Comparison of ENCODE assay signal across 9 cellular contexts in genomic region chr5:132228241-132229035, GRCh38. TPM values are rescaled to one million over a fixed set of nuclear protein-coding genes. Genes with fewer than 3 reads are reported as not detected.
DNase-seq lines count a peak whose midpoint lies in the region; ATAC-seq, FAIRE-seq and TF ChIP-seq lines count a peak whose summit lies in the region.
"Had no signal": no experiment of that assay in that cellular context is flagged by ENCODE, and none has a peak within 500 bp of the region (broad histone marks: within the 10 kb centered on the region; RNA-seq: fewer than 3 reads in every experiment).

No MANE protein-coding gene starts in this region.

- CTCF ChIA-PET in activated CD8-positive, alpha-beta memory T cell treated with anti-CD3 and anti-CD28 coated beads, Interleukin-2, amount 10 ng/mL, durations not matched to agents 7 days and 5 days (lab: Charles Lee), result interaction anchor here (1.2 to 2.0 kb wide), 4 partner anchors 10 to 140 kb away, joined by 3 to 17 read pairs (median 7); no protein-coding TSS in a partner anchor
- CTCF ChIA-PET in K562 (lab: Yijun Ruan, JAX; ENCODE audit: low intra/inter-chr PET ratio), result no interaction called here

- no peaks in the 10 kb centered on the region for H3K27me3 ChIP-seq in K562 (ENCODE audit: control insufficient read depth in 2 of 2, insufficient read depth in 2 of 2, low read length in 2 of 2)
- H3K27me3 ChIP-seq in thymus (ENCODE audit: control insufficient read depth, insufficient read depth), result peaks cover 21% of the 10 kb centered on the region

- peak overlapping the region; percentile 83 for H3K27ac ChIP-seq in K562 (ENCODE audit: extremely low read depth, low read depth, low read length)
- H3K27ac ChIP-seq in thymus (ENCODE audit: low read depth), result no peak overlapping the region

- H3K36me3 ChIP-seq in K562 (ENCODE audit: control insufficient read depth, insufficient read depth, low read length) (no peaks in the 10 kb centered on the region), thymus (ENCODE audit: control insufficient read depth, insufficient read depth) (no peaks in the 10 kb centered on the region)

- TF ChIP-seq EP300 in K562 (IDR thresholded peaks at IDR 0.05; ENCODE audit: low read length), result no peak

- ATAC-seq in activated CD8-positive, alpha-beta memory T cell treated with anti-CD3 and anti-CD28 coated beads, Interleukin-2, amount 10 ng/mL, durations not matched to agents 7 days and 5 days, result no peak
- ATAC-seq in K562, result peak; percentile 1; the same call in 2 of the 3 replicates

- H3K36me3 Mint-ChIP-seq in activated CD8-positive, alpha-beta memory T cell treated with anti-CD3 and anti-CD28 coated beads, Interleukin-2, amount 10 ng/mL, durations not matched to agents 7 days and 5 days, result no peaks in the 10 kb centered on the region

- H3K9ac ChIP-seq in K562 (ENCODE audit: insufficient read depth in 1 of 2, low read depth in 2 of 2, low read length in 2 of 2), result peak overlapping the region; percentile 93 to 97

- peak; percentile 30 for DNase-seq in activated CD8-positive, alpha-beta memory T cell treated with anti-CD3 and anti-CD28 coated beads, Interleukin-2, amount 10 ng/mL, durations not matched to agents 7 days and 5 days
- DNase-seq in activated CD8-positive, alpha-beta memory T cell treated with anti-CD3 and anti-CD28 coated beads, Interleukin-2, amount 50 U/mL, for 4 hours, result no peak
- DNase-seq in K562 (ENCODE audit: extremely low read depth in 1 of 4, low spot score in 3 of 4) (no peak), lower leg skin (ENCODE audit: low spot score in 2 of 2) (peak in 1 of 2 donors; percentile 84), NAMALWA (ENCODE audit: low spot score) (no peak), SK-N-DZ (ENCODE audit: low spot score) (no peak)
- no peak for DNase-seq in stimulated activated CD4-positive, alpha-beta T cell treated with anti-CD3 and anti-CD28 coated beads, Interleukin-2, amount 100 ng/mL, for 48 hours
- DNase-seq: NCI-H1694 had no signal

- in situ Hi-C loops in K562 (cut with MboI), result no loop called here

- BruUV-seq in K562 (replicated peaks; lab: Mats Ljungman, UMichigan), result no TSS peak

- peaks cover 14% of the 10 kb centered on the region; the same call in 1 of the 3 replicates for H3K79me2 ChIP-seq in K562 (ENCODE audit: control insufficient read depth, insufficient read depth, low read length)

- H3K9me3 ChIP-seq in K562 (replicated peaks; ENCODE audit: control insufficient read depth, insufficient read depth, low read depth, low read length) (no peaks in the 10 kb centered on the region), thymus (ENCODE audit: control insufficient read depth) (no peaks in the 10 kb centered on the region)

- intact Hi-C loops in K562 (cut with micrococcal nuclease), result no loop called here
- intact Hi-C loops in lower leg skin (cut with DNase I; ENCODE audit: low total_unique reads), result no loop called here

- TF ChIP-seq CTCF in K562 (IDR thresholded peaks at IDR 0.05 in 2 of 3, conservative IDR thresholded peaks at IDR 0.05 in 1 of 3; ENCODE audit: insufficient read depth in 2 of 3, low read depth in 1 of 3, low read length in 3 of 3), result no peak
- no peak for TF ChIP-seq CTCF in lower leg skin (IDR thresholded peaks at IDR 0.05)

- H4K20me1 ChIP-seq in K562 (replicated peaks; ENCODE audit: control insufficient read depth, insufficient read depth, low read length), result peaks cover 8% of the 10 kb centered on the region; the same call in 1 of the 2 replicates

- no peak for FAIRE-seq in K562 (lab: Jason Lieb, UNC)

- TF ChIP-seq RAD21 in K562 (CRISPR knock-in tag; conservative IDR thresholded peaks at IDR 0.05 in 1 of 2, IDR thresholded peaks at IDR 0.05 in 1 of 2), result no peak

- TF ChIP-seq POLR2A in K562 (conservative IDR thresholded peaks at IDR 0.05) (no peak), lower leg skin (IDR thresholded peaks at IDR 0.05) (no peak)

- POLR2A ChIA-PET in K562 (lab: Yijun Ruan, JAX), result interaction anchor here (0.6 to 1.9 kb wide), 15 partner anchors 7 to 616 kb away, joined by 3 to 17 read pairs (median 5); no protein-coding TSS in a partner anchor

- peak overlapping the region; percentile 90 for H2AFZ ChIP-seq in K562 (ENCODE audit: low read depth, low read length)

- no peak overlapping the region for H3K27ac Mint-ChIP-seq in activated CD8-positive, alpha-beta memory T cell treated with anti-CD3 and anti-CD28 coated beads, Interleukin-2, amount 10 ng/mL, durations not matched to agents 7 days and 5 days

- H3K4me3 ChIP-seq in K562 (peak overlapping the region; percentile 76), lower leg skin (ENCODE audit: low read depth, poor library complexity, severe bottlenecking) (peak overlapping the region; percentile 72), thymus (ENCODE audit: low read length) (peak overlapping the region; percentile 50)

- peaks cover 24% of the 10 kb centered on the region for H3K27me3 Mint-ChIP-seq in activated CD8-positive, alpha-beta memory T cell treated with anti-CD3 and anti-CD28 coated beads, Interleukin-2, amount 10 ng/mL, durations not matched to agents 7 days and 5 days

- peak overlapping the region; percentile 49 for H3K4me3 Mint-ChIP-seq in activated CD8-positive, alpha-beta memory T cell treated with anti-CD3 and anti-CD28 coated beads, Interleukin-2, amount 10 ng/mL, durations not matched to agents 7 days and 5 days

- peak overlapping the region; percentile 88 for H3K4me2 ChIP-seq in K562 (ENCODE audit: insufficient read depth, low read length)

- peaks cover 25% of the 10 kb centered on the region for H3K4me1 Mint-ChIP-seq in activated CD8-positive, alpha-beta memory T cell treated with anti-CD3 and anti-CD28 coated beads, Interleukin-2, amount 10 ng/mL, durations not matched to agents 7 days and 5 days

- WGBS in K562 (ENCODE audit: insufficient coverage, low coverage, missing lambda C conversion rate), result 51% methylated on average over 21 of the region's 27 CpGs
- WGBS in lower leg skin, 2 donors, result 65 to 72% methylated on average over 23 to 24 of the region's 27 CpGs
- WGBS in thymus, result 87% methylated on average over 27 of the region's 27 CpGs

- H3K4me1 ChIP-seq in K562 (replicated peaks in 1 of 2; ENCODE audit: control insufficient read depth in 2 of 2, insufficient read depth in 2 of 2, low read length in 2 of 2) (peaks cover 30 to 34% of the 10 kb centered on the region in 2 experiments), thymus (ENCODE audit: control insufficient read depth, insufficient read depth, low read length) (no peaks in the 10 kb centered on the region)

- no peaks in the 10 kb centered on the region for H3K9me3 Mint-ChIP-seq in activated CD8-positive, alpha-beta memory T cell treated with anti-CD3 and anti-CD28 coated beads, Interleukin-2, amount 10 ng/mL, durations not matched to agents 7 days and 5 days (ENCODE audit: low read depth)

- H3K9me1 ChIP-seq in K562 (ENCODE audit: control insufficient read depth, insufficient read depth, low read length), result no peaks in the 10 kb centered on the region

RNA-seq across cellular contexts. Expression of gene P4HA2, which starts 0.8 kb away (rescaled TPM):
- 10 to 100 TPM in 1 of 2 experiments, 1 to 10 TPM in 1; 8.3 to 19.4 TPM for total RNA-seq in activated CD8-positive, alpha-beta memory T cell treated with anti-CD3 and anti-CD28 coated beads, Interleukin-2, amount 10 ng/mL, durations not matched to agents 7 days and 5 days
- 85.5 and 109 TPM in 2 replicates for total RNA-seq in K562 (2011; cell fraction: chromatin; rRNA removed; ENCODE audit: low replicate concordance)
- 93.4 and 102 TPM in 2 replicates for total RNA-seq in K562 (2011; cell fraction: nucleolus; rRNA removed)
- total RNA-seq in K562 (2011; cell fraction: nucleoplasm; rRNA removed), result 98.7 and 106 TPM in 2 replicates
- 11.9 and 12.1 TPM in 2 replicates for total RNA-seq in K562 (2014; rRNA removed)
- 11.6 and 12.7 TPM in 2 replicates for total RNA-seq in K562 (2014; rRNA removed; fragmentation: Illumina TruSeq; extraction: Trizol)
- 11.2 and 11.4 TPM in 2 replicates for total RNA-seq in K562 (2015; rRNA removed; fragmentation: Illumina TruSeq; extraction: Trizol)
- total RNA-seq in K562 (2021), result 14.2 and 14.3 TPM in 2 replicates
- polyA plus RNA-seq in K562 (2011; rRNA removed), result 50.0 and 59.7 TPM in 2 replicates
- 34.9 and 51.8 TPM in 2 replicates for polyA plus RNA-seq in K562 (2011; cell fraction: cytosol; rRNA removed)
- polyA plus RNA-seq in K562 (2011; cell fraction: nucleus; rRNA removed), result 59.8 and 76.7 TPM in 2 replicates
- 20.8 and 31.5 TPM in 2 replicates for polyA plus RNA-seq in K562 (2012)
- polyA plus RNA-seq in K562 (2014; fragmentation: Illumina TruSeq; extraction: Trizol), result 10.7 and 12.5 TPM in 2 replicates
- polyA plus RNA-seq in K562 (2014; fragmentation: Nextera tagmentation; extraction: Ambion mirVana), result 10 to 100 TPM; 17.9 to 29.2 TPM
- polyA plus RNA-seq in K562 (2014; rRNA removed), result 9.6 and 10.7 TPM in 2 replicates
- 50.0 and 59.9 TPM in 2 replicates for polyA minus RNA-seq in K562 (2011; rRNA and poly(A)+ RNA removed)
- polyA minus RNA-seq in K562 (2011; cell fraction: cytosol; rRNA and poly(A)+ RNA removed), result 21.2 and 21.5 TPM in 2 replicates
- 18.2 and 27.4 TPM in 2 replicates for polyA minus RNA-seq in K562 (2011; cell fraction: nucleus; rRNA and poly(A)+ RNA removed)
- 10 to 100 TPM; 18.0 to 40.5 (median 26.7) TPM for total RNA-seq in lower leg skin
- polyA plus RNA-seq in thymus, result 13.2 TPM
- polyA plus RNA-seq in SK-N-DZ (2014; cell fraction: cytosol; rRNA removed), result 6.1 and 6.4 TPM in 2 replicates
- polyA plus RNA-seq in SK-N-DZ (2014; cell fraction: nucleus; rRNA removed), result 4.1 and 5.9 TPM in 2 replicates

RNA-seq across cellular contexts. Expression of gene PDLIM4, which starts 29.1 kb away (rescaled TPM):
- 1 to 10 TPM in 1 of 2 experiments, not detected in 1; 2.3 TPM for total RNA-seq in activated CD8-positive, alpha-beta memory T cell treated with anti-CD3 and anti-CD28 coated beads, Interleukin-2, amount 10 ng/mL, durations not matched to agents 7 days and 5 days
- 15.3 and 55.6 TPM in 2 replicates for total RNA-seq in K562 (2011; cell fraction: chromatin; rRNA removed; ENCODE audit: low replicate concordance)
- 40.3 and 43.7 TPM in 2 replicates for total RNA-seq in K562 (2011; cell fraction: nucleolus; rRNA removed)
- total RNA-seq in K562 (2011; cell fraction: nucleoplasm; rRNA removed), result 22.2 and 23.8 TPM in 2 replicates
- total RNA-seq in K562 (2014; rRNA removed), result 13.1 and 22.8 TPM in 2 replicates
- total RNA-seq in K562 (2014; rRNA removed; fragmentation: Illumina TruSeq; extraction: Trizol), result 3.5 and 4.5 TPM in 2 replicates
- 12.1 and 12.3 TPM in 2 replicates for total RNA-seq in K562 (2015; rRNA removed; fragmentation: Illumina TruSeq; extraction: Trizol)
- total RNA-seq in K562 (2021), result 31.5 and 32.8 TPM in 2 replicates
- polyA plus RNA-seq in K562 (2011; rRNA removed), result 13.6 and 17.2 TPM in 2 replicates
- polyA plus RNA-seq in K562 (2011; cell fraction: cytosol; rRNA removed), result 29.6 and 178 TPM in 2 replicates
- 34.4 and 101 TPM in 2 replicates for polyA plus RNA-seq in K562 (2011; cell fraction: nucleus; rRNA removed)
- polyA plus RNA-seq in K562 (2012), result 25.0 and 31.0 TPM in 2 replicates
- polyA plus RNA-seq in K562 (2014; fragmentation: Illumina TruSeq; extraction: Trizol), result 28.9 and 44.6 TPM in 2 replicates
- under 1 TPM; 0.28 to 0.73 TPM for polyA plus RNA-seq in K562 (2014; fragmentation: Nextera tagmentation; extraction: Ambion mirVana)
- polyA plus RNA-seq in K562 (2014; rRNA removed), result 14.0 and 21.3 TPM in 2 replicates
- 3.7 and 7.8 TPM in 2 replicates for polyA minus RNA-seq in K562 (2011; rRNA and poly(A)+ RNA removed)
- polyA minus RNA-seq in K562 (2011; cell fraction: cytosol; rRNA and poly(A)+ RNA removed), result 29.4 and 30.8 TPM in 2 replicates
- 19.0 and 26.5 TPM in 2 replicates for polyA minus RNA-seq in K562 (2011; cell fraction: nucleus; rRNA and poly(A)+ RNA removed)
- total RNA-seq in lower leg skin, result 100 to 1,000 TPM in 1 of 4 donors, 10 to 100 TPM in 3; 52.5 to 191 (median 85.9) TPM
- 38.4 TPM for polyA plus RNA-seq in thymus
- 32.8 and 35.3 TPM in 2 replicates for polyA plus RNA-seq in SK-N-DZ (2014; cell fraction: cytosol; rRNA removed)
- 25.6 and 37.1 TPM in 2 replicates for polyA plus RNA-seq in SK-N-DZ (2014; cell fraction: nucleus; rRNA removed)
